Comparison of ENCODE assay signal across 1 cellular context in genomic region chr6:15336905-15337583, GRCh38.
TF ChIP-seq lines count a peak whose summit lies in the region.

No MANE protein-coding gene starts in this region.

TF ChIP-seq in GM12878, 131 proteins besides CTCF, POLR2A, EP300 and RAD21 (continued from another document):
- TF ChIP-seq CUX1 (IDR thresholded peaks at IDR 0.05; ENCODE audit: insufficient replicate concordance, low read depth, low read length) (no peak), EED (IDR thresholded peaks at IDR 0.05; ENCODE audit: low read depth) (peak; percentile 74), POU2F2 (IDR thresholded peaks at IDR 0.05; ENCODE audit: borderline replicate concordance, low read depth, low read length) (0 out of 3 replicates have a peak, but pooled peaks have one; percentile 26), ATF2 (IDR thresholded peaks at IDR 0.05; ENCODE audit: low read length) (no peak), CREB1 (IDR thresholded peaks at IDR 0.05; ENCODE audit: low read depth) (no peak), HCFC1 (IDR thresholded peaks at IDR 0.05; ENCODE audit: low read length) (no peak), TCF3 (IDR thresholded peaks at IDR 0.05; ENCODE audit: borderline replicate concordance, insufficient read depth, low read depth, low read length) (no peak), BACH1 (IDR thresholded peaks at IDR 0.05; ENCODE audit: borderline replicate concordance) (no peak), ESRRA (IDR thresholded peaks at IDR 0.05; ENCODE audit: low read length) (no peak), CHD1 (IDR thresholded peaks at IDR 0.05; ENCODE audit: low read depth, low read length) (no peak), CEBPB (IDR thresholded peaks at IDR 0.05; ENCODE audit: borderline replicate concordance in 1 of 2, low read depth in 2 of 2, low read length in 2 of 2) (no peak), NR2C2 (IDR thresholded peaks at IDR 0.05; ENCODE audit: borderline replicate concordance, control insufficient read depth, insufficient read length, low read depth) (no peak), STAT3 (IDR thresholded peaks at IDR 0.05; ENCODE audit: low read depth, low read length) (no peak), SREBF1 (IDR thresholded peaks at IDR 0.05; ENCODE audit: low read length) (no peak), BHLHE40 (IDR thresholded peaks at IDR 0.05; ENCODE audit: borderline replicate concordance in 1 of 2, low read depth in 2 of 2, low read length in 1 of 2) (no peak), RELB (IDR thresholded peaks at IDR 0.05; ENCODE audit: low read depth) (0 out of 2 replicates have a peak, but pooled peaks have one; percentile 17), ZBTB33 (IDR thresholded peaks at IDR 0.05) (no peak), MXI1 (IDR thresholded peaks at IDR 0.05; ENCODE audit: low read depth, low read length) (no peak)
